ENCODE assay signal across 23 cellular contexts in genomic region chr19:40673377-40673776, GRCh38.
"Had no signal": no experiment of that assay in that cellular context is flagged by ENCODE, and none has a peak within 500 bp of the region (broad histone marks: within the 10 kb centered on the region; RNA-seq: fewer than 3 reads in every experiment).

No MANE protein-coding gene starts in this region.

- DNase-seq: activated B cell treated with CpG ODN at 0.5 μM for 24 hours; activated CD4-positive, alpha-beta T cell treated with anti-CD3 and anti-CD28 coated beads, Interleukin-2, amount 50 U/mL, for 1 hour; activated CD8-positive, alpha-beta memory T cell treated with anti-CD3 and anti-CD28 coated beads, Interleukin-2, amount 10 ng/mL, durations not matched to agents 7 days and 5 days; activated CD8-positive, alpha-beta T cell treated with anti-CD3 and anti-CD28 coated beads, Interleukin-2, amount 10 ng/mL, durations not matched to agents 7 days and 5 days; activated naive CD4-positive, alpha-beta T cell treated with anti-CD3 and anti-CD28 coated beads for 36 hours; activated naive CD8-positive, alpha-beta T cell treated with anti-CD3 and anti-CD28 coated beads for 36 hours; activated T-cell treated with anti-CD3 and anti-CD28 coated beads, Interleukin-2, amount 50 U/mL, for 48 hours; adrenal gland; aorta; body of pancreas; endodermal cell; foreskin fibroblast; head of caudate nucleus; hippocampal formation; kidney glomerular epithelial cell; pancreas; retina; stimulated activated naive CD4-positive, alpha-beta T cell treated with Interleukin-2 at 50 U/mL for 16 hours had no signal

- ATAC-seq: activated CD8-positive, alpha-beta memory T cell treated with anti-CD3 and anti-CD28 coated beads, Interleukin-2, amount 10 ng/mL, durations not matched to agents 7 days and 5 days; activated CD8-positive, alpha-beta T cell treated with anti-CD3 and anti-CD28 coated beads, Interleukin-2, amount 10 ng/mL, durations not matched to agents 7 days and 5 days; body of pancreas; esophagus mucosa; left lobe of liver; pancreas; sciatic nerve had no signal

- H3K4me3 Mint-ChIP-seq: activated B cell treated with CpG ODN at 0.5 μM for 24 hours; activated CD8-positive, alpha-beta memory T cell treated with anti-CD3 and anti-CD28 coated beads, Interleukin-2, amount 10 ng/mL, durations not matched to agents 7 days and 5 days; activated CD8-positive, alpha-beta T cell treated with anti-CD3 and anti-CD28 coated beads, Interleukin-2, amount 10 ng/mL, durations not matched to agents 7 days and 5 days; activated naive CD4-positive, alpha-beta T cell treated with anti-CD3 and anti-CD28 coated beads for 36 hours; activated naive CD8-positive, alpha-beta T cell treated with anti-CD3 and anti-CD28 coated beads for 36 hours; endodermal cell; memory B cell had no signal

- H3K4me1 Mint-ChIP-seq: activated B cell treated with CpG ODN at 0.5 μM for 24 hours; activated CD8-positive, alpha-beta memory T cell treated with anti-CD3 and anti-CD28 coated beads, Interleukin-2, amount 10 ng/mL, durations not matched to agents 7 days and 5 days; activated naive CD8-positive, alpha-beta T cell treated with anti-CD3 and anti-CD28 coated beads for 36 hours; endodermal cell had no signal

- H3K9me3 Mint-ChIP-seq: activated naive CD8-positive, alpha-beta T cell treated with anti-CD3 and anti-CD28 coated beads for 36 hours; activated T-helper 2 cell treated with anti-CD3 and anti-CD28 coated beads, Interferon-gamma antibody, Interleukin-2, Interleukin-4, amounts not matched to agents 10 μg/mL and 5 μg/mL and 100 μg/mL, durations not matched to agents 14 hours and 24 hours and 36 hours; endodermal cell had no signal

- H3K27ac Mint-ChIP-seq: activated B cell treated with CpG ODN at 0.5 μM for 24 hours; activated CD8-positive, alpha-beta memory T cell treated with anti-CD3 and anti-CD28 coated beads, Interleukin-2, amount 10 ng/mL, durations not matched to agents 7 days and 5 days; activated CD8-positive, alpha-beta T cell treated with anti-CD3 and anti-CD28 coated beads, Interleukin-2, amount 10 ng/mL, durations not matched to agents 7 days and 5 days; activated naive CD4-positive, alpha-beta T cell treated with anti-CD3 and anti-CD28 coated beads for 36 hours; activated naive CD8-positive, alpha-beta T cell treated with anti-CD3 and anti-CD28 coated beads for 36 hours; activated T-helper 2 cell treated with anti-CD3 and anti-CD28 coated beads, Interferon-gamma antibody, Interleukin-2, Interleukin-4, amounts not matched to agents 10 μg/mL and 5 μg/mL and 100 μg/mL, durations not matched to agents 14 hours and 24 hours and 36 hours; endodermal cell; memory B cell had no signal

- H3K27me3 Mint-ChIP-seq: activated B cell treated with CpG ODN at 0.5 μM for 24 hours; activated CD8-positive, alpha-beta memory T cell treated with anti-CD3 and anti-CD28 coated beads, Interleukin-2, amount 10 ng/mL, durations not matched to agents 7 days and 5 days; activated naive CD8-positive, alpha-beta T cell treated with anti-CD3 and anti-CD28 coated beads for 36 hours; memory B cell had no signal
